ENCODE assay signal across 25 cellular contexts in the genomic region with DNA sequence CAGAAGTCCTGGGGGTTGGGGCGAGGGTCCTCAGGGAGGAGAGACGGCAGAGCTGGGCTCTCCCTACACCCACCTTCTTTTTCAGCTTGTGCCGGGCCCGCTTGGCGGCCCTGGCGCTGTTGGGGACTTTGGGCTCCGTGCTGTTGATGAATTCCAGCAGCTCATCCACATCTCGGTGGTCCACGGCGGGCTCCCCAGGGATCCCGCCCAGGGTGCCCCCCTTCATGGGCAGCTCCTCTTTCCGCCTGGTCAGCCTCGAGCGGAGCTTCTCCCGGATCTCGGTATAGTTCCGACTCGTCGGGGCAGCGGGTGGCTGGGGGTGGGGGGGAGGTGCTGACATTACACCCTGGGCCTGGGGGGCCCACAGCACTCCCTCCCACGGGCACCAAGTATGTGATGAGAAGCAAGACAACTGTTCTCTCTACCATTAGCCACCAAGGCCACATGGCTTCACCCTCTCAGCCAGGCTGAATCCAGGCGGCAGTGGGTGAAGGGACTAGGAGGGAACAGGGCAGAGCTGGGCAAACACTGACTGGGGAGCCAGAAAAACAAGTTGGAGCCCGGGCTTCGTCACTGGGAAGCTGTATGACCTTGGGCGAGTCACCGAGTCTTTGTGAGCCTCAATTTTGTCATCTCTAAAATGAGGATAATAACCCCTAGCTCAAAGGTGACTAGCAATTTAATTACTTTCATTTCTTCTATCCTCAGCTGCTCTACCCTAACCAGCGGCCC. TPM values are rescaled to one million over a fixed set of nuclear protein-coding genes. Genes with fewer than 3 reads are reported as not detected.
DNase-seq lines count a peak whose midpoint lies in the region; ATAC-seq and TF ChIP-seq lines count a peak whose summit lies in the region.
"Had no signal": no experiment of that assay in that cellular context is flagged by ENCODE, and none has a peak within 500 bp of the region (broad histone marks: within the 10 kb centered on the region; RNA-seq: fewer than 3 reads in every experiment).

No MANE protein-coding gene starts in this region.

- H3K27me3 ChIP-seq in esophagus (ENCODE audit: control insufficient read depth in 1 of 2, insufficient read depth in 2 of 2, low read length in 2 of 2): no peaks in the 10 kb centered on the region
- H3K27me3 ChIP-seq in MG63: no peaks in the 10 kb centered on the region
- H3K27me3 ChIP-seq: BE2C, heart left ventricle, Peyer's patch, SJSA1, transverse colon had no signal

- H3K9me3 ChIP-seq in T-helper 17 cell (ENCODE audit: control insufficient read depth, low read length, poor library complexity, severe bottlenecking) (no peaks in the 10 kb centered on the region), esophagus (ENCODE audit: control insufficient read depth in 2 of 2, insufficient read depth in 1 of 2, low read depth in 1 of 2, low read length in 1 of 2) (no peaks in the 10 kb centered on the region), MG63 (no peaks in the 10 kb centered on the region)
- H3K9me3 ChIP-seq: BE2C, heart left ventricle, Peyer's patch, prostate gland, SJSA1, transverse colon had no signal

- H3K27me3 Mint-ChIP-seq in CD14-positive monocyte (ENCODE audit: low read depth in 3 of 3) (peaks cover 0 to 3% (median 0%) of the 10 kb centered on the region in 3 donors), T-helper 17 cell (no peaks in the 10 kb centered on the region)
- H3K27me3 Mint-ChIP-seq in effector memory CD8-positive, alpha-beta T cell: no peaks in the 10 kb centered on the region
- H3K27me3 Mint-ChIP-seq: central memory CD8-positive, alpha-beta T cell had no signal

- intact Hi-C loops in CD14-positive monocyte (cut with micrococcal nuclease) (no loop called here), sciatic nerve (cut with DNase I) (no loop called here)

- H3K27ac Mint-ChIP-seq in CD14-positive monocyte: peak overlapping the region in 4 of 7 donors; percentile 12 to 41 (median 36)
- H3K27ac Mint-ChIP-seq in T-helper 17 cell: peak overlapping the region; percentile 11
- peak overlapping the region in 1 of 2 donors; percentile 20 for H3K27ac Mint-ChIP-seq in effector memory CD8-positive, alpha-beta T cell
- H3K27ac Mint-ChIP-seq: GM23338 had no signal

- peak overlapping the region; percentile 21 to 92 for H3K27ac ChIP-seq in esophagus (ENCODE audit: low read depth in 2 of 2, low read length in 1 of 2)
- H3K27ac ChIP-seq: heart left ventricle, Peyer's patch, SJSA1, transverse colon had no signal

- H3K4me1 Mint-ChIP-seq in CD14-positive monocyte (peaks cover 3% of the 10 kb centered on the region), T-helper 17 cell (peaks cover 11% of the 10 kb centered on the region)
- H3K4me1 Mint-ChIP-seq in effector memory CD8-positive, alpha-beta T cell (ENCODE audit: low read depth in 2 of 2): peaks cover 0 to 3% of the 10 kb centered on the region in 2 donors
- H3K4me1 Mint-ChIP-seq: GM23338 had no signal

- no peak for ATAC-seq in T-helper 17 cell
- no peak for ATAC-seq in sciatic nerve
- ATAC-seq in effector memory CD8-positive, alpha-beta T cell (replicated peaks): no peak
- ATAC-seq: GM23338 had no signal

- TF ChIP-seq CTCF in CD14-positive monocyte (IDR thresholded peaks at IDR 0.05) (no peak), GM10248 (IDR thresholded peaks at IDR 0.05; ENCODE audit: control extremely low read depth, extremely low read depth, low read depth, missing control alignments) (no peak)

- H3K4me3 Mint-ChIP-seq in CD14-positive monocyte (no peak overlapping the region), T-helper 17 cell (no peak overlapping the region)
- no peak overlapping the region for H3K4me3 Mint-ChIP-seq in effector memory CD8-positive, alpha-beta T cell
- H3K4me3 Mint-ChIP-seq: central memory CD8-positive, alpha-beta T cell; GM23338 had no signal

- no peak for DNase-seq in CD14-positive monocyte (ENCODE audit: low spot score)
- no peak for DNase-seq in T-helper 17 cell
- DNase-seq in sciatic nerve (ENCODE audit: low spot score): peak; percentile 52
- DNase-seq in MG63: no peak
- DNase-seq in effector memory CD8-positive, alpha-beta T cell: no peak
- no peak for DNase-seq in GM10248 (ENCODE audit: extremely low spot score)
- DNase-seq: ACHN; activated CD4-positive, alpha-beta T cell treated with anti-CD3 and anti-CD28 coated beads, Interleukin-2, amount 50 U/mL, for 48 hours; activated effector memory CD4-positive, alpha-beta T cell treated with anti-CD3 and anti-CD28 coated beads, Interleukin-2, amount 50 U/mL, for 16 hours; BE2C; dermis blood vessel endothelial cell; DMS153; Karpas-422; mesenchymal stem cell; NCI-H1694 treated with DMSO at 0.1 percent for 48 hours; NCI-H69; Peyer's patch; T-helper 1 cell; transverse colon had no signal

- WGBS in esophagus, 2 donors: 84 to 85% methylated on average over 27 of the region's 27 CpGs

- no peak overlapping the region for H3K4me3 ChIP-seq in esophagus (ENCODE audit: low read depth in 1 of 2, low read length in 2 of 2)
- H3K4me3 ChIP-seq in MG63: no peak overlapping the region
- H3K4me3 ChIP-seq: GM23338, heart left ventricle, Peyer's patch, prostate gland, SJSA1, transverse colon had no signal

- CTCF ChIA-PET in GM10248 (lab: Yijun Ruan, JAX): interaction anchor here (1.1 to 2.0 kb wide), 4 partner anchors 9 to 15 kb away, joined by 3 to 7 read pairs (median 4); partner anchors contain the start of gene DDX41

- peaks cover 0 to 8% of the 10 kb centered on the region in 2 donors for H3K4me1 ChIP-seq in esophagus (ENCODE audit: control insufficient read depth in 2 of 2, insufficient read depth in 2 of 2, low read length in 1 of 2)
- H3K4me1 ChIP-seq: Peyer's patch had no signal

- POLR2A ChIA-PET in GM10248 (lab: Yijun Ruan, JAX): no interaction called here

- H3K36me3 Mint-ChIP-seq in CD14-positive monocyte: peaks cover 50 to 62% of the 10 kb centered on the region in 2 donors
- peaks cover 10% of the 10 kb centered on the region for H3K36me3 Mint-ChIP-seq in T-helper 17 cell (ENCODE audit: low read depth)
- H3K36me3 Mint-ChIP-seq in effector memory CD8-positive, alpha-beta T cell (ENCODE audit: insufficient read depth): peaks cover 30% of the 10 kb centered on the region

- H3K9me3 Mint-ChIP-seq in CD14-positive monocyte: no peaks in the 10 kb centered on the region
- H3K9me3 Mint-ChIP-seq in effector memory CD8-positive, alpha-beta T cell: no peaks in the 10 kb centered on the region
- H3K9me3 Mint-ChIP-seq: central memory CD8-positive, alpha-beta T cell; GM23338 had no signal

- peaks cover 13 to 62% of the 10 kb centered on the region in 2 donors for H3K36me3 ChIP-seq in esophagus (ENCODE audit: control insufficient read depth in 2 of 2, insufficient read depth in 2 of 2, low read length in 1 of 2)
- H3K36me3 ChIP-seq in MG63: peaks cover 79% of the 10 kb centered on the region

RNA-seq across cellular contexts. Expression of gene DDX41, which starts 14.6 kb away (rescaled TPM):
- polyA plus RNA-seq in CD14-positive monocyte (10 to 100 TPM; 44.9 to 70.3 TPM), esophagus (10 to 100 TPM; 57.0 to 73.8 TPM)
- total RNA-seq in T-helper 17 cell (10 to 100 TPM; 58.6 to 66.9 TPM), sciatic nerve (68.2 TPM)
- 125 and 127 TPM in 2 replicates for total RNA-seq in MG63 (2014; rRNA removed; shearing (Covaris generic); ENCODE audit: low replicate concordance)

RNA-seq across cellular contexts. Expression of gene DOK3, which starts 21.7 kb away (rescaled TPM):
- 10 to 100 TPM; 62.8 to 98.3 TPM for polyA plus RNA-seq in CD14-positive monocyte
- 1 to 10 TPM; 5.1 to 8.0 TPM for total RNA-seq in T-helper 17 cell
- polyA plus RNA-seq in esophagus: 1 to 10 TPM; 2.4 to 5.1 TPM
- total RNA-seq in sciatic nerve: 16.2 TPM
- 0.92 TPM in 1 of 2 replicates, not detected in the other for total RNA-seq in MG63 (2014; rRNA removed; shearing (Covaris generic); ENCODE audit: low replicate concordance)

RNA-seq across cellular contexts. Expression of gene FAM193B, which starts 23.0 kb away (rescaled TPM):
- polyA plus RNA-seq in CD14-positive monocyte (1 to 10 TPM; 1.6 to 1.9 TPM), esophagus (100 to 1,000 TPM in 1 of 2 donors, 10 to 100 TPM in 1; 42.2 to 141 TPM)
- total RNA-seq in T-helper 17 cell (100 to 1,000 TPM; 143 to 167 TPM), sciatic nerve (113 TPM)
- total RNA-seq in MG63 (2014; rRNA removed; shearing (Covaris generic); ENCODE audit: low replicate concordance): 17.5 and 22.3 TPM in 2 replicates

RNA-seq across cellular contexts. Expression of gene PDLIM7, which starts 34.0 kb away (rescaled TPM):
- polyA plus RNA-seq in CD14-positive monocyte (10 to 100 TPM; 21.6 to 27.2 TPM), esophagus (100 to 1,000 TPM in 1 of 2 donors, 10 to 100 TPM in 1; 65.4 to 102 TPM)
- total RNA-seq in T-helper 17 cell (10 to 100 TPM in 1 of 2 donors, 1 to 10 TPM in 1; 6.8 to 16.2 TPM), sciatic nerve (144 TPM)
- total RNA-seq in MG63 (2014; rRNA removed; shearing (Covaris generic); ENCODE audit: low replicate concordance): 77.8 and 165 TPM in 2 replicates

RNA-seq across cellular contexts. Expression of gene DBN1, which starts 57.9 kb away (rescaled TPM):
- polyA plus RNA-seq in CD14-positive monocyte (1 to 10 TPM in 1 of 2 donors, under 1 TPM in 1; 0.71 to 1.6 TPM), esophagus (10 to 100 TPM; 18.2 to 24.7 TPM)
- total RNA-seq in T-helper 17 cell (1 to 10 TPM; 1.2 to 5.0 TPM), sciatic nerve (63.5 TPM)
- 245 and 334 TPM in 2 replicates for total RNA-seq in MG63 (2014; rRNA removed; shearing (Covaris generic); ENCODE audit: low replicate concordance)
